In the genomic region with DNA sequence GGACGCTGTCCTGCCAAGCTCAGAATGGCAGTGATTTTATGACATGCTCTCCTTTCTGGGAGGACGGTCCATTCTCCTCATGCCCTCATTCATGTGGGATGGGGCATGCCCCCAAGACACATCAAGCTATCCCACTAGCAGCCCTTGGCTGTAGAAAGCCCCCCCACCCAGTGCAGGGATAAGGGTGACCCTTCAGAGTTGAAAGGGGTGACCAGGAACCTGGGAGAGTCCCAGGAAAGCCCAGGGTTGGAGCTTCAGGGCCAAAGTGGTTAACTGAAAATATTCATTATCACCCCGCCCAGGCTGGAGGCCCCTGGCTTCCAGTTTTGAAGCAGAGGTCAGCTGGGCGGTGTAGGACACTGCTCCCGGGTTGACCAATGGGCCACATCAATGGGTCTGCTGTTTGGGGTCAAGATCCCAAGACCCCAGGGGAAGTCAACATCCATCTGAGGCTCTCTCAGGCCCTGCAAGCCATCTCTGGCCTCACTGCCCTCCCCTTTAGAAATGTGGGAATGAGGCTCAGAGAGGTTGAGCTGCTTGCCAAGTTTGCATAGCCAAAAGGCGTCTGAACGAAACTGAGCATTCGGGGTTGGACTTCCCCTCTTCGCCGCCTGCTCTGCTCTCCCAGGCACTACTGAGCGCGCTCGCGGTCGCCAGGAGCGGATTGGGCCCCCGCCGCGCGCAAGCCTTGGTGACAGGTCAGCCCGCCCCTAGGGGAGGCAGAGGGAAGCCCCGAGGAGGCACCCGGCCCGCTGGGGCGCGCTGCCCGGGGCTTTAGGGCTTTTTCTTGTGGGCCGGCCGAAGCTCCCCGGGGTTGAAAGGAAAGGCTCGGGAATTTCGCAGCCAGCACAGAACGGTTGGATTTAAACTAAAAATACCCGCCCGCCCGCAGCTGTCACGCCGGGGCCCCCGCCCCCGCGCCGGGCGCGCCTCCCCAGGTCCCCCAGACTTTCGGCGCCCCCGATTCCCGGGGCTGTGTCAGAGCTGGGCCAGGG, we compare ENCODE assay signal across 8 cellular contexts. TPM values are rescaled to one million over a fixed set of nuclear protein-coding genes. Genes with fewer than 3 reads are reported as not detected.
A peak's percentile ranks its signal among the peaks of the same experiment; 100 is the strongest.
DNase-seq lines count a peak whose midpoint lies in the region; ATAC-seq and TF ChIP-seq lines count a peak whose summit lies in the region.

No MANE protein-coding gene starts in this region.

- ATAC-seq in GM19023 (IDR thresholded peaks at IDR 0.05; ENCODE audit: unreplicated experiment) (peak; percentile 87), HG03175 (IDR thresholded peaks at IDR 0.05; ENCODE audit: unreplicated experiment) (peak; percentile 81)

- no peaks in the 10 kb centered on the region for H3K36me3 ChIP-seq in fibroblast of lung (ENCODE audit: control insufficient read depth, insufficient read depth, low read length)
- no peaks in the 10 kb centered on the region for H3K36me3 ChIP-seq in neuron (ENCODE audit: insufficient read depth, low read length)

- H2AFZ ChIP-seq in fibroblast of lung (ENCODE audit: low read length) (no peak overlapping the region), neuron (ENCODE audit: low read depth, low read length) (peak overlapping the region; percentile 23)

- H4K20me1 ChIP-seq in fibroblast of lung (ENCODE audit: control insufficient read depth, extremely low read depth, insufficient read depth, low read length): no peaks in the 10 kb centered on the region

- H3K27me3 ChIP-seq in fibroblast of lung (ENCODE audit: control insufficient read depth, insufficient read depth, low read length) (no peaks in the 10 kb centered on the region), neuron (ENCODE audit: insufficient read depth, low read length) (peaks cover 15% of the 10 kb centered on the region)

- H3K4me1 ChIP-seq in fibroblast of lung (ENCODE audit: control insufficient read depth, extremely low read depth, insufficient read depth, low read length) (peaks cover 21% of the 10 kb centered on the region), neuron (ENCODE audit: insufficient read depth, low read length) (peaks cover 20% of the 10 kb centered on the region)

- H3K4me3 ChIP-seq in fibroblast of lung (replicated peaks in 1 of 4; ENCODE audit: control extremely low read depth in 1 of 4, insufficient read depth in 1 of 4, low read depth in 3 of 4, low read length in 4 of 4) (peak overlapping the region; percentile 47 to 73 (median 64)), neuron (ENCODE audit: low read length) (peak overlapping the region; percentile 24)

- peak overlapping the region; percentile 79 for H3K4me2 ChIP-seq in fibroblast of lung (ENCODE audit: extremely low read depth, insufficient read depth, low read length)

- TF ChIP-seq CTCF in fibroblast of lung (conservative IDR thresholded peaks at IDR 0.05 in 1 of 2, IDR thresholded peaks at IDR 0.05 in 1 of 2; ENCODE audit: low read depth in 1 of 2, low read length in 2 of 2): peak; percentile 25 to 29

- DNase-seq in Ammon's horn (ENCODE audit: low spot score) (peak; percentile 81), NOMO-1 treated with dmso at 0.1 percent for 144 hours (lab: John Stamatoyannopoulos, UW; ENCODE audit: unreplicated experiment) (peak; percentile 90), fibroblast of lung (ENCODE audit: low read depth in 2 of 2) (peak in 1 of 2 donors; percentile 52), substantia nigra (lab: John Stamatoyannopoulos, UW) (peak in 44 of 49 donors; percentile 26 to 86 (median 59))
- peak; percentile 85 for DNase-seq in activated T-cell treated with anti-CD3 and anti-CD28 coated beads, Interleukin-2, amount 50 U/mL, for 1 hour

- peak overlapping the region; percentile 62 for H3K9ac ChIP-seq in fibroblast of lung (ENCODE audit: insufficient read depth, low read length)

- H3K9me3 ChIP-seq in fibroblast of lung (ENCODE audit: control insufficient read depth, insufficient read depth, low read depth, low read length) (no peaks in the 10 kb centered on the region), neuron (ENCODE audit: low read length) (no peaks in the 10 kb centered on the region)

- H3K79me2 ChIP-seq in fibroblast of lung (ENCODE audit: control insufficient read depth, insufficient read depth, low read length): peaks cover 11% of the 10 kb centered on the region

- peak overlapping the region; percentile 5 for H3K27ac ChIP-seq in fibroblast of lung (ENCODE audit: insufficient read depth, low read length)
- peak overlapping the region; percentile 63 for H3K27ac ChIP-seq in substantia nigra (ENCODE audit: low read depth, low read length, poor library complexity, severe bottlenecking)

RNA-seq across cellular contexts. Expression of a gene that starts 0.6 kb away (rescaled TPM):
- total RNA-seq in fibroblast of lung: 15.9 and 24.1 TPM in 2 replicates
- 4.9 and 8.7 TPM in 2 replicates for polyA plus RNA-seq in fibroblast of lung
- polyA plus RNA-seq in fibroblast of lung (2012): 5.8 and 7.4 TPM in 2 replicates
- 15.2 and 31.5 TPM in 2 replicates for polyA minus RNA-seq in fibroblast of lung (ENCODE audit: low replicate concordance)

RNA-seq across cellular contexts. Expression of a gene that starts 19.0 kb away (rescaled TPM):
- total RNA-seq in fibroblast of lung: 28.4 and 28.5 TPM in 2 replicates
- polyA plus RNA-seq in fibroblast of lung: 47.6 and 53.5 TPM in 2 replicates
- polyA plus RNA-seq in fibroblast of lung (2012): 38.1 and 43.4 TPM in 2 replicates
- polyA minus RNA-seq in fibroblast of lung (ENCODE audit: low replicate concordance): 3.4 and 8.7 TPM in 2 replicates
